Comparison of ENCODE assay signal across 11 cellular contexts in genomic region chr11:69157156-69157821, GRCh38. TPM values are rescaled to one million over a fixed set of nuclear protein-coding genes. Genes with fewer than 3 reads are reported as not detected.
A peak's percentile ranks its signal among the peaks of the same experiment; 100 is the strongest.
DNase-seq lines count a peak whose midpoint lies in the region; ATAC-seq, FAIRE-seq and TF ChIP-seq lines count a peak whose summit lies in the region.
"Had no signal": no experiment of that assay in that cellular context is flagged by ENCODE, and none has a peak within 500 bp of the region (broad histone marks: within the 10 kb centered on the region; RNA-seq: fewer than 3 reads in every experiment).

No MANE protein-coding gene starts in this region.

- peak overlapping the region; percentile 20 for H3K9ac ChIP-seq in adipocyte (ENCODE audit: low read length)

- no peak for ATAC-seq in stimulated activated naive B cell treated with anti-CD40 and anti-IgM and Interleukin-4, amounts not matched to agents 10 μg/mL and 1 μg/mL and 100 μg/mL, for 72 hours (replicated peaks)
- no peak for ATAC-seq in CD4-positive, alpha-beta T cell (ENCODE audit: poor library complexity)

- H3K4me1 Mint-ChIP-seq in stimulated activated naive B cell treated with anti-CD40 and anti-IgM and Interleukin-4, amounts not matched to agents 10 μg/mL and 1 μg/mL and 100 μg/mL, for 72 hours = peaks cover 16 to 31% of the 10 kb centered on the region in 2 donors
- no peaks in the 10 kb centered on the region for H3K4me1 Mint-ChIP-seq in CD4-positive, alpha-beta T cell (ENCODE audit: low read depth)
- no peaks in the 10 kb centered on the region for H3K4me1 Mint-ChIP-seq in T-helper 2 cell treated with Interferon-gamma antibody and Interleukin-4, amounts not matched to agents 5 μg/mL and 100 μg/mL, for 36 hours (ENCODE audit: low read depth)

- DNase-seq in GM20000 (ENCODE audit: low spot score) = peak; percentile 78
- DNase-seq in adipocyte (ENCODE audit: low read depth) = peak; percentile 76
- peak; percentile 90 to 94 for DNase-seq in hippocampal formation (lab: John Stamatoyannopoulos, UW)
- no peak for DNase-seq in stimulated activated naive B cell treated with anti-CD40 and anti-IgM and Interleukin-4, amounts not matched to agents 10 μg/mL and 1 μg/mL and 100 μg/mL, for 72 hours
- DNase-seq in CD4-positive, alpha-beta T cell = no peak
- no peak for DNase-seq in T-helper 2 cell treated with Interferon-gamma antibody and Interleukin-4, amounts not matched to agents 5 μg/mL and 100 μg/mL, for 36 hours (ENCODE audit: low spot score)
- no peak for DNase-seq in cerebellar nuclear complex (lab: John Stamatoyannopoulos, UW)
- DNase-seq in small intestine = no peak
- DNase-seq: cortex of kidney, GOT3, RPMI8226 had no signal

- H3K4me3 Mint-ChIP-seq in stimulated activated naive B cell treated with anti-CD40 and anti-IgM and Interleukin-4, amounts not matched to agents 10 μg/mL and 1 μg/mL and 100 μg/mL, for 72 hours = peak overlapping the region in 1 of 2 donors; percentile 29
- H3K4me3 Mint-ChIP-seq in CD4-positive, alpha-beta T cell = no peak overlapping the region
- H3K4me3 Mint-ChIP-seq in T-helper 2 cell treated with Interferon-gamma antibody and Interleukin-4, amounts not matched to agents 5 μg/mL and 100 μg/mL, for 36 hours = no peak overlapping the region

- H3K36me3 ChIP-seq in adipocyte (ENCODE audit: control insufficient read depth, insufficient read depth, low read length, severe bottlenecking) (no peaks in the 10 kb centered on the region), small intestine (ENCODE audit: control insufficient read depth in 2 of 2, insufficient read depth in 2 of 2, low read length in 2 of 2) (no peaks in the 10 kb centered on the region)

- no peak overlapping the region for H3K4me3 ChIP-seq in adipocyte (ENCODE audit: low read length)
- no peak overlapping the region for H3K4me3 ChIP-seq in small intestine (ENCODE audit: low read depth in 1 of 2, low read length in 2 of 2)

- H3K4me1 ChIP-seq in adipocyte (ENCODE audit: control insufficient read depth, insufficient read depth, low read length) (peaks cover 9% of the 10 kb centered on the region), small intestine (ENCODE audit: control insufficient read depth in 2 of 2, insufficient read depth in 1 of 2, low read depth in 1 of 2, low read length in 1 of 2) (no peaks in the 10 kb centered on the region)

- H3K27me3 ChIP-seq in adipocyte (replicated peaks; ENCODE audit: control insufficient read depth, insufficient read depth, low read length) (no peaks in the 10 kb centered on the region), small intestine (ENCODE audit: control insufficient read depth in 2 of 2, insufficient read depth in 2 of 2, low read length in 2 of 2) (no peaks in the 10 kb centered on the region)
- H3K27me3 ChIP-seq in CD4-positive, alpha-beta T cell (ENCODE audit: control insufficient read depth, insufficient read depth, low read length) = peaks cover 9% of the 10 kb centered on the region

- FAIRE-seq in small intestine (lab: Jason Lieb, UNC) = no peak

- intact Hi-C loops in CD4-positive, alpha-beta T cell (cut with DNase I, micrococcal nuclease) = no loop called here

- POLR2A ChIA-PET in CD4-positive, alpha-beta T cell (lab: Charles Lee) = no interaction called here

- H3K27ac Mint-ChIP-seq in stimulated activated naive B cell treated with anti-CD40 and anti-IgM and Interleukin-4, amounts not matched to agents 10 μg/mL and 1 μg/mL and 100 μg/mL, for 72 hours = peak overlapping the region; percentile 77
- H3K27ac Mint-ChIP-seq in CD4-positive, alpha-beta T cell = no peak overlapping the region
- H3K27ac Mint-ChIP-seq in T-helper 2 cell treated with Interferon-gamma antibody and Interleukin-4, amounts not matched to agents 5 μg/mL and 100 μg/mL, for 36 hours = no peak overlapping the region

- CTCF ChIA-PET in CD4-positive, alpha-beta T cell (lab: Charles Lee) = no interaction called here

- peaks cover 6 to 9% of the 10 kb centered on the region in 2 donors for H3K27me3 Mint-ChIP-seq in stimulated activated naive B cell treated with anti-CD40 and anti-IgM and Interleukin-4, amounts not matched to agents 10 μg/mL and 1 μg/mL and 100 μg/mL, for 72 hours
- peaks cover 9% of the 10 kb centered on the region for H3K27me3 Mint-ChIP-seq in CD4-positive, alpha-beta T cell
- H3K27me3 Mint-ChIP-seq in T-helper 2 cell treated with Interferon-gamma antibody and Interleukin-4, amounts not matched to agents 5 μg/mL and 100 μg/mL, for 36 hours (ENCODE audit: low read depth) = no peaks in the 10 kb centered on the region

- H3K27ac ChIP-seq in CD4-positive, alpha-beta T cell (ENCODE audit: low read depth, low read length) = no peak overlapping the region
- no peak overlapping the region for H3K27ac ChIP-seq in small intestine (ENCODE audit: low read depth in 1 of 2, low read length in 1 of 2)

- 16 to 20% (median 16%) methylated on average over 33 to 44 of the region's 44 CpGs for WGBS in small intestine, 3 donors

- H3K9me3 Mint-ChIP-seq in stimulated activated naive B cell treated with anti-CD40 and anti-IgM and Interleukin-4, amounts not matched to agents 10 μg/mL and 1 μg/mL and 100 μg/mL, for 72 hours = no peaks in the 10 kb centered on the region
- H3K9me3 Mint-ChIP-seq in CD4-positive, alpha-beta T cell = no peaks in the 10 kb centered on the region
- peaks cover 5% of the 10 kb centered on the region for H3K9me3 Mint-ChIP-seq in T-helper 2 cell treated with Interferon-gamma antibody and Interleukin-4, amounts not matched to agents 5 μg/mL and 100 μg/mL, for 36 hours

- H3K9me3 ChIP-seq in adipocyte (ENCODE audit: control insufficient read depth, low read length) (no peaks in the 10 kb centered on the region), small intestine (ENCODE audit: control insufficient read depth, low read depth) (no peaks in the 10 kb centered on the region)
- H3K9me3 ChIP-seq in CD4-positive, alpha-beta T cell (ENCODE audit: control insufficient read depth, low read length) = no peaks in the 10 kb centered on the region

- peaks cover 0 to 10% of the 10 kb centered on the region in 2 donors for H3K36me3 Mint-ChIP-seq in stimulated activated naive B cell treated with anti-CD40 and anti-IgM and Interleukin-4, amounts not matched to agents 10 μg/mL and 1 μg/mL and 100 μg/mL, for 72 hours
- no peaks in the 10 kb centered on the region for H3K36me3 Mint-ChIP-seq in CD4-positive, alpha-beta T cell (ENCODE audit: low read depth)
- no peaks in the 10 kb centered on the region for H3K36me3 Mint-ChIP-seq in T-helper 2 cell treated with Interferon-gamma antibody and Interleukin-4, amounts not matched to agents 5 μg/mL and 100 μg/mL, for 36 hours (ENCODE audit: low read depth)

- TF ChIP-seq CTCF in GM20000 (IDR thresholded peaks at IDR 0.05; ENCODE audit: extremely low read depth, missing control alignments) = no peak
- TF ChIP-seq CTCF in CD4-positive, alpha-beta T cell (IDR thresholded peaks at IDR 0.05) = no peak

RNA-seq across cellular contexts. Expression of gene SMIM38, which starts 1.6 kb away (rescaled TPM):
- under 1 TPM; 0.08 to 0.30 TPM for total RNA-seq in CD4-positive, alpha-beta T cell
- polyA plus RNA-seq in small intestine = under 1 TPM in 1 of 3 donors, not detected in 2; 0.09 TPM

Comparison
In these comparisons a context has a peak if more than half of its experiments do, and no peak if none do; other contexts are left out.
1. DNase-seq: peak in GM20000 (single experiment), adipocyte (single experiment) and hippocampal formation (2 of 2); none in stimulated activated naive B cell treated with anti-CD40 and anti-IgM and Interleukin-4, amounts not matched to agents 10 μg/mL and 1 μg/mL and 100 μg/mL, for 72 hours (single experiment), CD4-positive, alpha-beta T cell (0 of 10), T-helper 2 cell treated with Interferon-gamma antibody and Interleukin-4, amounts not matched to agents 5 μg/mL and 100 μg/mL, for 36 hours (single experiment), cerebellar nuclear complex (0 of 2) and small intestine (single experiment).